11 cellular contexts compared by ENCODE assay signal in the genomic region with DNA sequence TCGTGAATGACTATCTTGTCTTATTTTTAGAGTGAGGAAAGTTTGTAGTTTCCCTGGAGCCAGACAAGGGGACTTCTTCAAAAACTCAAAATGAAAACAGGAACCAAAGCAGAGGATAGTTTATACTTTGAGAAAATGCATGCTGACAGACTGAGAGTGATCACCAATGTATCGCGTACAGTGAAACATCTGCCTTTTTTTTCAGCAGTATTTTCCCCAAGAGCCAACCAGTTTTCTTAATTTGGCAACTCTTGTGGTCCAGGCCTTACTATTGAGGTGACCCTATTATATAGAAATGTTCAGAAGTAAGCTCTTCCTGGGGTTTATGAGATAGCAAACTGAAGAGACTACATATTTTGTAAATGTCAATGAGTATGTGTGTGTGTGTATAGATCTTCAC.
DNase-seq lines count a peak whose midpoint lies in the region; ATAC-seq and TF ChIP-seq lines count a peak whose summit lies in the region.
"Had no signal": no experiment of that assay in that cellular context is flagged by ENCODE, and none has a peak within 500 bp of the region (broad histone marks: within the 10 kb centered on the region; RNA-seq: fewer than 3 reads in every experiment).

No MANE protein-coding gene starts in this region.

- TF ChIP-seq CTCF in GM13977 (IDR thresholded peaks at IDR 0.05; ENCODE audit: extremely low read depth, insufficient read depth, missing control alignments), result no peak
- TF ChIP-seq CTCF in lower lobe of right lung (IDR thresholded peaks at IDR 0.05), result no peak
- TF ChIP-seq CTCF in left ventricle myocardium inferior (IDR thresholded peaks at IDR 0.05; ENCODE audit: borderline replicate concordance), result no peak

- H3K27ac ChIP-seq in lower lobe of right lung (no peak overlapping the region), left ventricle myocardium inferior (replicated peaks) (no peak overlapping the region)
- H3K27ac ChIP-seq: parathyroid adenoma had no signal

- H3K36me3 ChIP-seq in lower lobe of right lung, result no peaks in the 10 kb centered on the region
- no peaks in the 10 kb centered on the region for H3K36me3 ChIP-seq in left ventricle myocardium inferior
- H3K36me3 ChIP-seq: BLaER1 treated with 17β-estradiol and CSF1 and Interleukin-3, amounts not matched to agents 10 nM and 100 nM had no signal

- no peak overlapping the region for H3K4me3 ChIP-seq in lower lobe of right lung
- no peak overlapping the region for H3K4me3 ChIP-seq in left ventricle myocardium inferior
- H3K4me3 ChIP-seq: BLaER1 treated with 17β-estradiol and CSF1 and Interleukin-3, amounts not matched to agents 10 nM and 100 nM had no signal

- ATAC-seq in GM19468 (IDR thresholded peaks at IDR 0.05; ENCODE audit: extremely low read depth, unreplicated experiment), result peak; percentile 48
- ATAC-seq in HG03025 (IDR thresholded peaks at IDR 0.05; ENCODE audit: low FRiP score, unreplicated experiment), result peak; percentile 70
- no peak for ATAC-seq in Right ventricle myocardium superior (ENCODE audit: poor library complexity)
- ATAC-seq in lower lobe of right lung, result no peak
- ATAC-seq: activated CD8-positive, alpha-beta T cell treated with anti-CD3 and anti-CD28 coated beads, Interleukin-2, amount 10 ng/mL, durations not matched to agents 7 days and 5 days had no signal

- H3K27me3 ChIP-seq in lower lobe of right lung (ENCODE audit: low read depth) (no peaks in the 10 kb centered on the region), left ventricle myocardium inferior (ENCODE audit: low read depth) (no peaks in the 10 kb centered on the region)
- H3K27me3 ChIP-seq: BLaER1 treated with 17β-estradiol and CSF1 and Interleukin-3, amounts not matched to agents 10 nM and 100 nM had no signal

- intact Hi-C loops in Right ventricle myocardium superior (cut with DNase I) (no loop called here), lower lobe of right lung (cut with DNase I) (no loop called here), left ventricle myocardium inferior (cut with micrococcal nuclease) (no loop called here)

- DNase-seq in GM13977 (ENCODE audit: low spot score) (peak; percentile 16), NOMO-1 treated with dmso at 0.1 percent for 144 hours (lab: John Stamatoyannopoulos, UW; ENCODE audit: unreplicated experiment) (peak; percentile 7), Right ventricle myocardium superior (no peak), lower lobe of right lung (no peak), left ventricle myocardium inferior (no peak)
- DNase-seq in activated effector memory CD4-positive, alpha-beta T cell treated with anti-CD3 and anti-CD28 coated beads, Interleukin-2, amount 50 U/mL, for 16 hours, result no peak
- DNase-seq: activated CD8-positive, alpha-beta T cell treated with anti-CD3 and anti-CD28 coated beads, Interleukin-2, amount 10 ng/mL, durations not matched to agents 7 days and 5 days had no signal

- in situ Hi-C loops in GM13977 (cut with MboI; ENCODE audit: low pct_unique_long_range_greater_than_20kb, low sequenced_read_pairs, unreplicated experiment), result loop anchor here (10.0 kb wide), 1 partner anchor 128 kb away; no protein-coding TSS in a partner anchor

- H3K9me3 ChIP-seq in lower lobe of right lung (no peaks in the 10 kb centered on the region), left ventricle myocardium inferior (replicated peaks) (no peaks in the 10 kb centered on the region)
- H3K9me3 ChIP-seq: BLaER1 treated with 17β-estradiol and CSF1 and Interleukin-3, amounts not matched to agents 10 nM and 100 nM had no signal

- H3K4me1 ChIP-seq in lower lobe of right lung (no peaks in the 10 kb centered on the region), left ventricle myocardium inferior (no peaks in the 10 kb centered on the region)
- H3K4me1 ChIP-seq: parathyroid adenoma had no signal

Comparison
In these comparisons a context has a peak if more than half of its experiments do, and no peak if none do; other contexts are left out.
1. DNase-seq: peak in GM13977 (single experiment) and NOMO-1 treated with dmso at 0.1 percent for 144 hours (single experiment); none in Right ventricle myocardium superior (single experiment), lower lobe of right lung (single experiment), activated effector memory CD4-positive, alpha-beta T cell treated with anti-CD3 and anti-CD28 coated beads, Interleukin-2, amount 50 U/mL, for 16 hours (single experiment) and left ventricle myocardium inferior (single experiment).
2. ATAC-seq: peak in GM19468 (single experiment) and HG03025 (single experiment); none in Right ventricle myocardium superior (single experiment) and lower lobe of right lung (0 of 2).